In genomic region chr9:131518553-131518952, GRCh38 we compare ENCODE assay signal across 22 cellular contexts. TPM values are rescaled to one million over a fixed set of nuclear protein-coding genes. Genes with fewer than 3 reads are reported as not detected.
"Had no signal": no experiment of that assay in that cellular context is flagged by ENCODE, and none has a peak within 500 bp of the region (broad histone marks: within the 10 kb centered on the region; RNA-seq: fewer than 3 reads in every experiment).

No MANE protein-coding gene starts in this region.

- H3K4me3 Mint-ChIP-seq: activated CD4-positive, alpha-beta memory T cell treated with anti-CD3 and anti-CD28 coated beads for 36 hours; activated CD4-positive, alpha-beta T cell treated with anti-CD3 and anti-CD28 coated beads, Interleukin-2, amount 10 ng/mL, durations not matched to agents 7 days and 5 days; activated naive CD4-positive, alpha-beta T cell treated with anti-CD3 and anti-CD28 coated beads, Interleukin-2, amount 50 U/mL, for 24 hours; activated T-helper 1 cell treated with anti-CD3 and anti-CD28 coated beads, Interleukin-12 subunit alpha, Interleukin-12 subunit beta, Interleukin-2, Interleukin-4 antibody, amounts not matched to agents 30 ng/mL and 10 ng/mL and 1 ng/mL, durations not matched to agents 14 hours and 24 hours and 36 hours; T-helper 17 cell; WTC11 had no signal

- ATAC-seq: K562, PC-3, T-helper 17 cell, WTC11 had no signal

- H3K4me1 ChIP-seq: breast epithelium had no signal

- H3K9me3 Mint-ChIP-seq: activated CD4-positive, alpha-beta memory T cell treated with anti-CD3 and anti-CD28 coated beads for 36 hours; activated CD4-positive, alpha-beta T cell treated with anti-CD3 and anti-CD28 coated beads, Interleukin-2, amount 10 ng/mL, durations not matched to agents 7 days and 5 days; activated naive CD4-positive, alpha-beta T cell treated with anti-CD3 and anti-CD28 coated beads, Interleukin-2, amount 50 U/mL, for 24 hours; activated T-helper 1 cell treated with anti-CD3 and anti-CD28 coated beads, Interleukin-12 subunit alpha, Interleukin-12 subunit beta, Interleukin-2, Interleukin-4 antibody, amounts not matched to agents 30 ng/mL and 10 ng/mL and 1 ng/mL, durations not matched to agents 14 hours and 24 hours and 36 hours; WTC11 had no signal

- DNase-seq: activated CD4-positive, alpha-beta memory T cell treated with anti-CD3 and anti-CD28 coated beads for 36 hours; activated CD4-positive, alpha-beta T cell treated with anti-CD3 and anti-CD28 coated beads, Interleukin-2, amount 10 ng/mL, durations not matched to agents 7 days and 5 days; activated CD4-positive, CD25-positive, alpha-beta regulatory T cell treated with anti-CD3 and anti-CD28 coated beads, Interleukin-2, amount 50 U/mL, for 72 hours; activated CD8-positive, alpha-beta memory T cell treated with anti-CD3 and anti-CD28 coated beads, Interleukin-2, amount 50 U/mL, for 4 hours; activated effector memory CD4-positive, alpha-beta T cell treated with Interleukin-2 at 50 U/mL for 16 hours; activated naive CD4-positive, alpha-beta T cell; aorta; Karpas-422; NCI-H1105 treated with DMSO at 0.1 percent for 48 hours; NCI-H1436 treated with DMSO at 0.1 percent for 48 hours; NCI-H187; NCI-H2081; NCI-H510A treated with DMSO at 0.1 percent for 48 hours; PC-3; SIG-M5; T-helper 17 cell; T-helper 9 cell had no signal

- H3K27me3 ChIP-seq: breast epithelium had no signal

- H3K27me3 Mint-ChIP-seq: activated CD4-positive, alpha-beta memory T cell treated with anti-CD3 and anti-CD28 coated beads for 36 hours; activated CD4-positive, alpha-beta T cell treated with anti-CD3 and anti-CD28 coated beads, Interleukin-2, amount 10 ng/mL, durations not matched to agents 7 days and 5 days; activated naive CD4-positive, alpha-beta T cell treated with anti-CD3 and anti-CD28 coated beads, Interleukin-2, amount 50 U/mL, for 24 hours; T-helper 17 cell had no signal

- H3K4me1 Mint-ChIP-seq: activated CD4-positive, alpha-beta T cell treated with anti-CD3 and anti-CD28 coated beads, Interleukin-2, amount 10 ng/mL, durations not matched to agents 7 days and 5 days; activated naive CD4-positive, alpha-beta T cell treated with anti-CD3 and anti-CD28 coated beads, Interleukin-2, amount 50 U/mL, for 24 hours; WTC11 had no signal

- H3K27ac Mint-ChIP-seq: activated CD4-positive, alpha-beta memory T cell treated with anti-CD3 and anti-CD28 coated beads for 36 hours; activated CD4-positive, alpha-beta T cell treated with anti-CD3 and anti-CD28 coated beads, Interleukin-2, amount 10 ng/mL, durations not matched to agents 7 days and 5 days; activated T-helper 1 cell treated with anti-CD3 and anti-CD28 coated beads, Interleukin-12 subunit alpha, Interleukin-12 subunit beta, Interleukin-2, Interleukin-4 antibody, amounts not matched to agents 30 ng/mL and 10 ng/mL and 1 ng/mL, durations not matched to agents 14 hours and 24 hours and 36 hours; WTC11 had no signal

- H3K9me3 ChIP-seq: breast epithelium had no signal

- H3K27ac ChIP-seq: breast epithelium had no signal

- H3K4me3 ChIP-seq: breast epithelium, K562 had no signal

- H3K36me3 Mint-ChIP-seq: activated naive CD4-positive, alpha-beta T cell treated with anti-CD3 and anti-CD28 coated beads, Interleukin-2, amount 50 U/mL, for 24 hours had no signal

RNA-seq across cellular contexts. Expression of gene PRRT1B, which starts 26.8 kb away (rescaled TPM):
- total RNA-seq: activated CD4-positive, alpha-beta memory T cell treated with anti-CD3 and anti-CD28 coated beads for 36 hours; activated CD4-positive, alpha-beta T cell treated with anti-CD3 and anti-CD28 coated beads, Interleukin-2, amount 10 ng/mL, durations not matched to agents 7 days and 5 days; activated T-helper 1 cell treated with anti-CD3 and anti-CD28 coated beads, Interleukin-12 subunit alpha, Interleukin-12 subunit beta, Interleukin-2, Interleukin-4 antibody, amounts not matched to agents 30 ng/mL and 10 ng/mL and 1 ng/mL, durations not matched to agents 14 hours and 24 hours and 36 hours; aorta; K562; PC-3; T-helper 17 cell had no signal
- polyA plus RNA-seq: aorta, K562 had no signal
